ENCODE assay signal across 13 cellular contexts in genomic region chr18:67766930-67767329, GRCh38.
DNase-seq lines count a peak whose midpoint lies in the region; ATAC-seq and TF ChIP-seq lines count a peak whose summit lies in the region.
"Had no signal": no experiment of that assay in that cellular context is flagged by ENCODE, and none has a peak within 500 bp of the region (broad histone marks: within the 10 kb centered on the region; RNA-seq: fewer than 3 reads in every experiment).

No MANE protein-coding gene starts in this region.

- no peak overlapping the region for H3K4ac ChIP-seq in neuronal stem cell (ENCODE audit: low read length)
- no peak overlapping the region for H3K4ac ChIP-seq in mesendoderm (ENCODE audit: low read depth, low read length)

- H3K79me2 ChIP-seq in mesendoderm (ENCODE audit: control insufficient read depth, insufficient read depth, low read length), result no peaks in the 10 kb centered on the region

- H3K4me1 ChIP-seq in skeletal muscle satellite cell (ENCODE audit: control insufficient read depth, insufficient read depth, low read length), result peaks cover 22% of the 10 kb centered on the region
- peaks cover 0 to 2% of the 10 kb centered on the region in 2 donors for H3K4me1 ChIP-seq in neuronal stem cell (ENCODE audit: control insufficient read depth in 2 of 2, insufficient read depth in 1 of 2, low read depth in 1 of 2, low read length in 2 of 2)
- no peaks in the 10 kb centered on the region for H3K4me1 ChIP-seq in mesendoderm (ENCODE audit: control insufficient read depth, low read depth, low read length)
- H3K4me1 ChIP-seq: upper lobe of left lung had no signal

- in situ Hi-C loops in brain microvascular endothelial cell (cut with HindIII; ENCODE audit: low pct_ligation_motif_present, low sequenced_read_pairs), result no loop called here

- no peak overlapping the region for H2AFZ ChIP-seq in neuronal stem cell (ENCODE audit: low read length)

- H3K9me3 ChIP-seq in skeletal muscle satellite cell (replicated peaks; ENCODE audit: low read length) (no peaks in the 10 kb centered on the region), neuronal stem cell (replicated peaks in 1 of 2; ENCODE audit: control insufficient read depth in 2 of 2, insufficient read depth in 1 of 2, low read depth in 1 of 2, low read length in 2 of 2) (no peaks in the 10 kb centered on the region)
- H3K9me3 ChIP-seq: upper lobe of left lung had no signal

- no peak overlapping the region for H2BK5ac ChIP-seq in neuronal stem cell (ENCODE audit: low read length)
- no peak overlapping the region for H2BK5ac ChIP-seq in mesendoderm (ENCODE audit: low read length)

- H3K14ac ChIP-seq in neuronal stem cell (ENCODE audit: low read length), result no peak overlapping the region

- H3K79me1 ChIP-seq in neuronal stem cell (ENCODE audit: low read depth, low read length) (no peaks in the 10 kb centered on the region), mesendoderm (ENCODE audit: low read length) (no peaks in the 10 kb centered on the region)

- no peak overlapping the region for H4K5ac ChIP-seq in mesendoderm (ENCODE audit: low read length)

- H3K27ac ChIP-seq in brain microvascular endothelial cell (peak overlapping the region; percentile 59), neuronal stem cell (replicated peaks; ENCODE audit: low read length) (no peak overlapping the region), mesendoderm (ENCODE audit: low read depth, low read length) (no peak overlapping the region)
- H3K27ac ChIP-seq: upper lobe of left lung had no signal

- H2AK5ac ChIP-seq in neuronal stem cell (ENCODE audit: low read depth, low read length) (no peak overlapping the region), mesendoderm (ENCODE audit: low read length) (no peak overlapping the region)

- H2BK15ac ChIP-seq in neuronal stem cell (ENCODE audit: low read length), result no peak overlapping the region
- no peak overlapping the region for H2BK15ac ChIP-seq in mesendoderm (replicated peaks; ENCODE audit: low read depth)

- no peak overlapping the region for H2BK120ac ChIP-seq in neuronal stem cell (ENCODE audit: low read depth, low read length)
- H2BK120ac ChIP-seq in mesendoderm (ENCODE audit: low read depth, low read length), result no peak overlapping the region

- H4K91ac ChIP-seq in neuronal stem cell (ENCODE audit: low read depth, low read length, poor library complexity), result no peak overlapping the region

- H3K4me3 ChIP-seq in brain microvascular endothelial cell (ENCODE audit: low read depth, low read length) (no peak overlapping the region), skeletal muscle satellite cell (ENCODE audit: low read length) (no peak overlapping the region), neuronal stem cell (ENCODE audit: low read length in 2 of 2) (no peak overlapping the region), mesendoderm (ENCODE audit: low read length) (no peak overlapping the region)
- H3K4me3 ChIP-seq: upper lobe of left lung had no signal

- no peak overlapping the region for H3K56ac ChIP-seq in mesendoderm (ENCODE audit: low read length)

- H3K9ac ChIP-seq in skeletal muscle satellite cell (ENCODE audit: low read depth, low read length) (peak overlapping the region; percentile 20), neuronal stem cell (ENCODE audit: low read depth, low read length, poor library complexity) (no peak overlapping the region), mesendoderm (ENCODE audit: low read length) (no peak overlapping the region)

- no peak overlapping the region for H3K18ac ChIP-seq in neuronal stem cell (ENCODE audit: low read length)
- no peak overlapping the region for H3K18ac ChIP-seq in mesendoderm (ENCODE audit: low read length)

- H3K4me2 ChIP-seq in skeletal muscle satellite cell (ENCODE audit: low read length), result no peak overlapping the region
- H3K4me2 ChIP-seq in neuronal stem cell (ENCODE audit: insufficient read depth, low read length, poor library complexity, severe bottlenecking), result no peak overlapping the region
- H3K4me2 ChIP-seq in mesendoderm (ENCODE audit: low read length), result no peak overlapping the region

- TF ChIP-seq CTCF in brain microvascular endothelial cell (IDR thresholded peaks at IDR 0.05; ENCODE audit: low read depth, low read length, missing control alignments), result no peak

- ATAC-seq in HG03378 (IDR thresholded peaks at IDR 0.05; ENCODE audit: unreplicated experiment), result peak; percentile 57
- no peak for ATAC-seq in HG02885 (IDR thresholded peaks at IDR 0.05; ENCODE audit: poor library complexity, unreplicated experiment)
- ATAC-seq: Right ventricle myocardium inferior had no signal

- no peaks in the 10 kb centered on the region for H3K27me3 ChIP-seq in brain microvascular endothelial cell (replicated peaks)
- no peaks in the 10 kb centered on the region for H3K27me3 ChIP-seq in skeletal muscle satellite cell (ENCODE audit: control insufficient read depth, insufficient read depth, low read length)
- H3K27me3 ChIP-seq in neuronal stem cell (ENCODE audit: control insufficient read depth in 3 of 3, insufficient read depth in 3 of 3, low read depth in 1 of 3, low read length in 3 of 3), result no peaks in the 10 kb centered on the region
- no peaks in the 10 kb centered on the region for H3K27me3 ChIP-seq in mesendoderm (ENCODE audit: insufficient read depth, low read length, poor library complexity)
- H3K27me3 ChIP-seq: upper lobe of left lung had no signal

- DNase-seq in SHP77 (lab: John Stamatoyannopoulos, UW) (peak; percentile 9 to 52), SHP77 treated with DMSO at 0.1 percent for 48 hours (lab: John Stamatoyannopoulos, UW) (no peak), brain microvascular endothelial cell (peak; percentile 95), neuronal stem cell (ENCODE audit: low spot score) (no peak), mesendoderm (no peak)
- DNase-seq: activated CD4-positive, alpha-beta memory T cell treated with anti-CD3 and anti-CD28 coated beads for 36 hours; central memory CD4-positive, alpha-beta T cell; stimulated activated CD4-positive, alpha-beta T cell treated with anti-CD3 and anti-CD28 coated beads, Interleukin-4, amount 100 ng/mL, for 4 hours; upper lobe of left lung had no signal

- no peak overlapping the region for H4K8ac ChIP-seq in neuronal stem cell (ENCODE audit: low read depth, low read length)
- H4K8ac ChIP-seq in mesendoderm (ENCODE audit: low read depth, low read length), result no peak overlapping the region

- no peaks in the 10 kb centered on the region for H3K36me3 ChIP-seq in brain microvascular endothelial cell (replicated peaks)
- H3K36me3 ChIP-seq in skeletal muscle satellite cell (ENCODE audit: insufficient read depth, low read length), result no peaks in the 10 kb centered on the region
- H3K36me3 ChIP-seq in neuronal stem cell (replicated peaks in 1 of 2; ENCODE audit: control insufficient read depth in 2 of 2, insufficient read depth in 2 of 2, low read length in 2 of 2), result no peaks in the 10 kb centered on the region
- H3K36me3 ChIP-seq in mesendoderm (ENCODE audit: control insufficient read depth, insufficient read depth, low read length), result no peaks in the 10 kb centered on the region
- H3K36me3 ChIP-seq: upper lobe of left lung had no signal

- no peak overlapping the region for H3K23ac ChIP-seq in neuronal stem cell (ENCODE audit: low read depth, low read length, poor library complexity)
- no peak overlapping the region for H3K23ac ChIP-seq in mesendoderm (ENCODE audit: low read length)

- no peak overlapping the region for H2BK12ac ChIP-seq in neuronal stem cell (ENCODE audit: low read length)

Comparison
In these comparisons a context has a peak if more than half of its experiments do, and no peak if none do; other contexts are left out.
1. DNase-seq: peak in SHP77 (2 of 2) and brain microvascular endothelial cell (single experiment); none in SHP77 treated with DMSO at 0.1 percent for 48 hours (single experiment), neuronal stem cell (single experiment) and mesendoderm (single experiment).